In genomic region chr5:111606194-111606593, GRCh38 we compare ENCODE assay signal across 1 cellular context.
TF ChIP-seq lines count a peak whose summit lies in the region.

No MANE protein-coding gene starts in this region.

TF ChIP-seq in K562, 482 proteins besides CTCF, POLR2A, EP300 and RAD21 (continued from another document):
- TF ChIP-seq CREB3 (tag; conservative IDR thresholded peaks at IDR 0.05; ENCODE audit: low read depth) (no peak), ZNF511 (CRISPR knock-in tag; IDR thresholded peaks at IDR 0.05) (no peak), CEBPB (tag; IDR thresholded peaks at IDR 0.05) (peak; percentile 71), ZNF764 (CRISPR knock-in tag; IDR thresholded peaks at IDR 0.05; ENCODE audit: low read depth) (no peak), CEBPG (CRISPR knock-in tag; IDR thresholded peaks at IDR 0.05) (no peak), CEBPG (tag; conservative IDR thresholded peaks at IDR 0.05 in 1 of 2, IDR thresholded peaks at IDR 0.05 in 1 of 2) (peak in 1 of 2 experiments; percentile 85; a peak in 2 of 4 replicates), SFPQ (IDR thresholded peaks at IDR 0.05; ENCODE audit: low read depth, low read length) (no peak), KDM1A (IDR thresholded peaks at IDR 0.05) (no peak), ZNF239 (CRISPR knock-in tag; IDR thresholded peaks at IDR 0.05) (no peak), XRCC4 (IDR thresholded peaks at IDR 0.05; ENCODE audit: extremely low read depth, insufficient read depth, insufficient read length) (no peak), NFATC3 (IDR thresholded peaks at IDR 0.05) (no peak)
